ENCODE assay signal across 3 cellular contexts in genomic region chr17:18722612-18723011, GRCh38. TPM values are rescaled to one million over a fixed set of nuclear protein-coding genes. Genes with fewer than 3 reads are reported as not detected.
"Had no signal": no experiment of that assay in that cellular context is flagged by ENCODE, and none has a peak within 500 bp of the region (broad histone marks: within the 10 kb centered on the region; RNA-seq: fewer than 3 reads in every experiment).

No MANE protein-coding gene starts in this region.

RNA-seq across cellular contexts. Expression of gene FBXW10, which starts 21.2 kb away (rescaled TPM):
- total RNA-seq: activated CD8-positive, alpha-beta T cell treated with anti-CD3 and anti-CD28 coated beads for 36 hours; activated naive CD8-positive, alpha-beta T cell treated with anti-CD3 and anti-CD28 coated beads for 36 hours; activated T-helper 2 cell treated with anti-CD3 and anti-CD28 coated beads, Interferon-gamma antibody, Interleukin-2, Interleukin-4, amounts not matched to agents 10 μg/mL and 5 μg/mL and 100 μg/mL, durations not matched to agents 14 hours and 24 hours and 36 hours had no signal
